In genomic region chr9:125189361-125190289, GRCh38 we compare ENCODE assay signal across 1 cellular context.
A peak's percentile ranks its signal among the peaks of the same experiment; 100 is the strongest.
TF ChIP-seq lines count a peak whose summit lies in the region.

PPP6C (minus strand) TSS chr9:125189803; CDS start chr9:125189718, 85 bp downstream.

TF ChIP-seq in K562, 482 proteins besides CTCF, POLR2A, EP300 and RAD21 (continued from another document and continues in another):
- no peak for TF ChIP-seq ZNF609 (CRISPR knock-in tag; IDR thresholded peaks at IDR 0.05; ENCODE audit: borderline replicate concordance)
- no peak for TF ChIP-seq EZH2 (IDR thresholded peaks at IDR 0.05; ENCODE audit: borderline replicate concordance, low read depth, low read length)
- peak; percentile 99; the same call in 1 of the 2 replicates for TF ChIP-seq ETS1 (conservative IDR thresholded peaks at IDR 0.05; ENCODE audit: control insufficient read depth, low read depth, low read length)
- TF ChIP-seq RCOR1 (IDR thresholded peaks at IDR 0.05; ENCODE audit: borderline replicate concordance in 1 of 2, low read depth in 2 of 2, low read length in 2 of 2), result peak in 1 of 2 experiments; percentile 82; a peak in 2 of 4 replicates
- TF ChIP-seq XRCC5 (IDR thresholded peaks at IDR 0.05; ENCODE audit: low read depth, low read length), result peak; percentile 82
- TF ChIP-seq STAG1 (CRISPR knock-in tag; IDR thresholded peaks at IDR 0.05; ENCODE audit: borderline replicate concordance), result 0 out of 2 replicates have a peak, but pooled peaks have one; percentile 15
- TF ChIP-seq ZNF274 (IDR thresholded peaks at IDR 0.05; ENCODE audit: borderline replicate concordance, low read depth, low read length), result no peak
- TF ChIP-seq BRF2 (IDR thresholded peaks at IDR 0.05; ENCODE audit: borderline replicate concordance, insufficient read depth, insufficient read length), result no peak
- no peak for TF ChIP-seq KAT8 (IDR thresholded peaks at IDR 0.05; ENCODE audit: low read depth)
- TF ChIP-seq TRIM28 (IDR thresholded peaks at IDR 0.05), result no peak
- no peak for TF ChIP-seq L3MBTL2 (IDR thresholded peaks at IDR 0.05)
- TF ChIP-seq ZC3H4 (CRISPR knock-in tag; IDR thresholded peaks at IDR 0.05; ENCODE audit: borderline replicate concordance), result no peak
- TF ChIP-seq ETV6 (IDR thresholded peaks at IDR 0.05; ENCODE audit: borderline replicate concordance in 1 of 2, low read depth in 2 of 2, low read length in 1 of 2), result no peak
- TF ChIP-seq ETV6 (CRISPR knock-in tag; IDR thresholded peaks at IDR 0.05; ENCODE audit: borderline replicate concordance), result peak; percentile 62; the same call in 1 of the 2 replicates
- TF ChIP-seq KLF1 (tag; IDR thresholded peaks at IDR 0.05), result no peak
- TF ChIP-seq NFYB (IDR thresholded peaks at IDR 0.05; ENCODE audit: extremely low read depth, insufficient read length), result no peak
- TF ChIP-seq ZNF212 (CRISPR knock-in tag; IDR thresholded peaks at IDR 0.05), result no peak
- TF ChIP-seq NELFE (IDR thresholded peaks at IDR 0.05; ENCODE audit: insufficient read depth, insufficient read length), result no peak
- TF ChIP-seq ZNF311 (CRISPR knock-in tag; IDR thresholded peaks at IDR 0.05), result no peak
- no peak for TF ChIP-seq ZNF655 (CRISPR knock-in tag; IDR thresholded peaks at IDR 0.05)
- TF ChIP-seq ZBTB33 (CRISPR knock-in tag; IDR thresholded peaks at IDR 0.05), result peak; percentile 82
- peak in 1 of 2 experiments; percentile 75; a peak in 1 of 4 replicates for TF ChIP-seq BCLAF1 (IDR thresholded peaks at IDR 0.05; ENCODE audit: borderline replicate concordance in 1 of 2, control insufficient read depth in 1 of 2, low read depth in 2 of 2, low read length in 1 of 2)
- peak; percentile 64 for TF ChIP-seq ELF1 (tag; IDR thresholded peaks at IDR 0.05)
- TF ChIP-seq ZNF146 (CRISPR knock-in tag; IDR thresholded peaks at IDR 0.05; ENCODE audit: unreplicated experiment), result no peak
- no peak for TF ChIP-seq RHOXF2B (CRISPR knock-in tag; conservative IDR thresholded peaks at IDR 0.05)
- no peak for TF ChIP-seq ZNF589 (CRISPR knock-in tag; IDR thresholded peaks at IDR 0.05; ENCODE audit: low read depth)
- TF ChIP-seq ZNF217 (CRISPR knock-in tag; IDR thresholded peaks at IDR 0.05), result no peak
- peak; percentile 83 for TF ChIP-seq E2F8 (IDR thresholded peaks at IDR 0.05; ENCODE audit: low read depth, partially characterized antibody)
- TF ChIP-seq PTBP1 (IDR thresholded peaks at IDR 0.05; ENCODE audit: low read depth, low read length), result no peak
- peak; percentile 98 for TF ChIP-seq CREM (IDR thresholded peaks at IDR 0.05; ENCODE audit: low read depth)
- 0 out of 2 replicates have a peak, but pooled peaks have one; percentile 34 for TF ChIP-seq BCOR (IDR thresholded peaks at IDR 0.05)
- TF ChIP-seq NRF1 (conservative IDR thresholded peaks at IDR 0.05 in 1 of 2, IDR thresholded peaks at IDR 0.05 in 1 of 2), result peak; percentile 97
- no peak for TF ChIP-seq ELF4 (CRISPR knock-in tag; IDR thresholded peaks at IDR 0.05)
- no peak for TF ChIP-seq SRSF7 (optimal IDR thresholded peaks at IDR 0.05; ENCODE audit: low read depth, low read length)
- TF ChIP-seq FOXO4 (CRISPR knock-in tag; IDR thresholded peaks at IDR 0.05), result no peak
- no peak for TF ChIP-seq FOXJ2 (tag; IDR thresholded peaks at IDR 0.05)
- TF ChIP-seq BDP1 (IDR thresholded peaks at IDR 0.05; ENCODE audit: insufficient read depth, insufficient read length), result no peak
- TF ChIP-seq MAX (CRISPR knock-in tag; IDR thresholded peaks at IDR 0.05), result no peak
- TF ChIP-seq ZNF165 (CRISPR knock-in tag; IDR thresholded peaks at IDR 0.05; ENCODE audit: borderline replicate concordance), result no peak
- TF ChIP-seq DDX20 (tag; IDR thresholded peaks at IDR 0.05; ENCODE audit: low read depth), result no peak
- TF ChIP-seq ZNF184 (CRISPR knock-in tag; IDR thresholded peaks at IDR 0.05), result no peak
- TF ChIP-seq TOE1 (IDR thresholded peaks at IDR 0.05; ENCODE audit: borderline replicate concordance), result peak; percentile 87; the same call in 1 of the 2 replicates
- no peak for TF ChIP-seq TOE1 (CRISPR knock-in tag; IDR thresholded peaks at IDR 0.05; ENCODE audit: borderline replicate concordance, low read depth)
- no peak for TF ChIP-seq FOXM1 (IDR thresholded peaks at IDR 0.05; ENCODE audit: low read depth)
- TF ChIP-seq FOXM1 (CRISPR knock-in tag; IDR thresholded peaks at IDR 0.05; ENCODE audit: low read depth), result no peak
- TF ChIP-seq MEF2A (IDR thresholded peaks at IDR 0.05; ENCODE audit: control insufficient read depth, low read depth, low read length), result no peak
- TF ChIP-seq SNAPC5 (CRISPR knock-in tag; IDR thresholded peaks at IDR 0.05), result no peak
- no peak for TF ChIP-seq ZC3H8 (IDR thresholded peaks at IDR 0.05)
- no peak for TF ChIP-seq ERF (CRISPR knock-in tag; IDR thresholded peaks at IDR 0.05)
